ENCODE assay signal across 22 cellular contexts in genomic region chr10:124319926-124320391, GRCh38.
DNase-seq lines count a peak whose midpoint lies in the region; ATAC-seq and TF ChIP-seq lines count a peak whose summit lies in the region.
"Had no signal": no experiment of that assay in that cellular context is flagged by ENCODE, and none has a peak within 500 bp of the region (broad histone marks: within the 10 kb centered on the region; RNA-seq: fewer than 3 reads in every experiment).

No MANE protein-coding gene starts in this region.

- no peak for TF ChIP-seq EP300 in esophagus muscularis mucosa (IDR thresholded peaks at IDR 0.05)

- no CpG with 5 or more reads among the region's 3 CpGs for WGBS in esophagus muscularis mucosa

- H3K27ac ChIP-seq in esophagus muscularis mucosa (replicated peaks in 1 of 4): no peak overlapping the region
- H3K27ac ChIP-seq: testis, WERI-Rb-1 had no signal

- H3K4me3 ChIP-seq in adipocyte (ENCODE audit: low read length) (no peak overlapping the region), skeletal muscle cell (ENCODE audit: low read depth, low read length) (no peak overlapping the region), esophagus muscularis mucosa (no peak overlapping the region)
- H3K4me3 ChIP-seq: testis had no signal

- TF ChIP-seq CTCF in esophagus muscularis mucosa (IDR thresholded peaks at IDR 0.05): no peak
- TF ChIP-seq CTCF in natural killer cell (IDR thresholded peaks at IDR 0.05): no peak

- H3K4me3 Mint-ChIP-seq in natural killer cell: no peak overlapping the region
- H3K4me3 Mint-ChIP-seq: activated CD8-positive, alpha-beta T cell treated with anti-CD3 and anti-CD28 coated beads for 36 hours; activated naive CD8-positive, alpha-beta T cell; brain; T-helper 17 cell had no signal

- peak; percentile 91 for DNase-seq in EH (ENCODE audit: low read depth)
- DNase-seq in adipocyte (ENCODE audit: low read depth): peak; percentile 62
- peak; percentile 3 for DNase-seq in iris pigment epithelial cell (ENCODE audit: low read depth)
- peak; percentile 12 for DNase-seq in skeletal muscle cell (ENCODE audit: low read depth)
- DNase-seq in esophagus muscularis mucosa (ENCODE audit: extremely low spot score): no peak
- no peak for DNase-seq in DMS 273 (lab: John Stamatoyannopoulos, UW; ENCODE audit: unreplicated experiment)
- DNase-seq in activated CD4-positive, alpha-beta T cell treated with anti-CD3 and anti-CD28 coated beads for 4 hours: no peak
- no peak for DNase-seq in natural killer cell
- DNase-seq: activated CD8-positive, alpha-beta T cell treated with anti-CD3 and anti-CD28 coated beads for 36 hours; activated T-cell treated with anti-CD3 and anti-CD28 coated beads, Interleukin-2, amount 50 U/mL, for 48 hours; COR-L47; dermis blood vessel endothelial cell; left colon; NCI-H1436; NCI-H748 treated with DMSO at 0.1 percent for 48 hours; SHP77 treated with DMSO at 0.1 percent for 48 hours; stimulated activated CD4-positive, alpha-beta T cell treated with anti-CD3 and anti-CD28 coated beads, Interleukin-12 subunit alpha, Interleukin-12 subunit beta, amount 100 ng/mL, for 4 hours; T-helper 17 cell; testis; WERI-Rb-1 had no signal

- H3K9ac ChIP-seq in adipocyte (ENCODE audit: low read length): no peak overlapping the region

- no peaks in the 10 kb centered on the region for H3K4me1 Mint-ChIP-seq in natural killer cell
- H3K4me1 Mint-ChIP-seq: T-helper 17 cell had no signal

- H3K4me1 ChIP-seq in adipocyte (ENCODE audit: control insufficient read depth, insufficient read depth, low read length): peaks cover 9% of the 10 kb centered on the region
- H3K4me1 ChIP-seq in esophagus muscularis mucosa: no peaks in the 10 kb centered on the region
- H3K4me1 ChIP-seq: testis had no signal

- no peak for ATAC-seq in natural killer cell
- ATAC-seq: activated CD8-positive, alpha-beta T cell treated with anti-CD3 and anti-CD28 coated beads for 36 hours; left colon; T-helper 17 cell had no signal

- H3K9me3 ChIP-seq in adipocyte (ENCODE audit: control insufficient read depth, low read length) (no peaks in the 10 kb centered on the region), esophagus muscularis mucosa (no peaks in the 10 kb centered on the region)
- H3K9me3 ChIP-seq: testis had no signal

- H3K36me3 ChIP-seq in adipocyte (ENCODE audit: control insufficient read depth, insufficient read depth, low read length, severe bottlenecking) (no peaks in the 10 kb centered on the region), esophagus muscularis mucosa (no peaks in the 10 kb centered on the region)
- H3K36me3 ChIP-seq: WERI-Rb-1 had no signal

- TF ChIP-seq POLR2A in esophagus muscularis mucosa (IDR thresholded peaks at IDR 0.05; ENCODE audit: low read depth): no peak

- intact Hi-C loops in esophagus muscularis mucosa (cut with DNase I) (no loop called here), natural killer cell (cut with micrococcal nuclease) (no loop called here)

- no peaks in the 10 kb centered on the region for H3K9me3 Mint-ChIP-seq in natural killer cell
- H3K9me3 Mint-ChIP-seq: activated CD8-positive, alpha-beta T cell treated with anti-CD3 and anti-CD28 coated beads for 36 hours had no signal

- H3K27me3 Mint-ChIP-seq in natural killer cell (ENCODE audit: low read depth in 2 of 2): peaks cover 5 to 10% of the 10 kb centered on the region in 2 donors
- H3K27me3 Mint-ChIP-seq: activated CD8-positive, alpha-beta T cell treated with anti-CD3 and anti-CD28 coated beads for 36 hours; activated naive CD8-positive, alpha-beta T cell had no signal

- H3K27ac Mint-ChIP-seq in natural killer cell: no peak overlapping the region
- H3K27ac Mint-ChIP-seq: activated CD8-positive, alpha-beta T cell treated with anti-CD3 and anti-CD28 coated beads for 36 hours; activated naive CD8-positive, alpha-beta T cell; brain; T-helper 17 cell had no signal

- no peaks in the 10 kb centered on the region for H3K36me3 Mint-ChIP-seq in natural killer cell
- H3K36me3 Mint-ChIP-seq: activated naive CD8-positive, alpha-beta T cell; brain had no signal

- H3K27me3 ChIP-seq in adipocyte (replicated peaks; ENCODE audit: control insufficient read depth, insufficient read depth, low read length): no peaks in the 10 kb centered on the region
- no peaks in the 10 kb centered on the region for H3K27me3 ChIP-seq in esophagus muscularis mucosa
- H3K27me3 ChIP-seq: testis had no signal

Comparison
In these comparisons a context has a peak if more than half of its experiments do, and no peak if none do; other contexts are left out.
1. DNase-seq: peak in EH (single experiment), adipocyte (single experiment), iris pigment epithelial cell (single experiment) and skeletal muscle cell (single experiment); none in esophagus muscularis mucosa (single experiment), DMS 273 (single experiment), activated CD4-positive, alpha-beta T cell treated with anti-CD3 and anti-CD28 coated beads for 4 hours (0 of 2) and natural killer cell (single experiment).